In the genomic region with DNA sequence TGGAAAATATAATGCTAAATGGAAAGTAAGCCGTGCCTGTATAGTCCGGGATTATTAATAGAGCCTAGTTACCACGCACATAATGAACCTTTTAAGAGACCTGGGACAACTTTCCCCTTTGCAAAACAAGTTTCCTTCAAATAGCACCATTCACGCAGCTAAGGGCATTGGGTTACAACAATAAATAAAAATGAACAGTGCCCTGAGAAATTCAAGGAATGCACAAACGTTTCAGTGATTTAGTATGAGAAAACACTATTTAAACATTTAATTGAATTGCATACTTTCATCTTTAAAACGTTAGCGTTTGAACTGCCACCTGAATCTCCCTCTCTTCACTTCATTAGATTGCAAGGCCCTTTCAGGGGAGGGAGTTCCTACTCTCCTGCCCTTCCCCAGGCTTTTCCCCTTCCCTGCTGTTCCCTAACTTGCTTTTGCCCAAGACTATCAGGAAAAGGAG, we compare ENCODE assay signal across 1 cellular context.
TF ChIP-seq lines count a peak whose summit lies in the region.

No MANE protein-coding gene starts in this region.

TF ChIP-seq in HEK293, 187 proteins besides CTCF, POLR2A, EP300 and RAD21 (continued from another document):
- TF ChIP-seq, protein P1, sequence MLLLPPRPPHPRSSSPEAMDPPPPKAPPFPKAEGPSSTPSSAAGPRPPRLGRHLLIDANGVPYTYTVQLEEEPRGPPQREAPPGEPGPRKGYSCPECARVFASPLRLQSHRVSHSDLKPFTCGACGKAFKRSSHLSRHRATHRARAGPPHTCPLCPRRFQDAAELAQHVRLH (tag by site-specific recombination; IDR thresholded peaks at IDR 0.05) = no peak
- no peak for TF ChIP-seq REPIN1 (tag by site-specific recombination; IDR thresholded peaks at IDR 0.05; ENCODE audit: low read depth)
- TF ChIP-seq ZNF585B (tag by site-specific recombination; IDR thresholded peaks at IDR 0.05) = no peak
- 0 out of 2 replicates have a peak, but pooled peaks have one; percentile 19 for TF ChIP-seq ZNF600 (tag by site-specific recombination; IDR thresholded peaks at IDR 0.05)
- peak; percentile 55 for TF ChIP-seq ZBTB48 (tag by site-specific recombination; IDR thresholded peaks at IDR 0.05)
- TF ChIP-seq SCRT1 (tag by site-specific recombination; IDR thresholded peaks at IDR 0.05; ENCODE audit: borderline replicate concordance) = no peak
- TF ChIP-seq, protein P2, sequence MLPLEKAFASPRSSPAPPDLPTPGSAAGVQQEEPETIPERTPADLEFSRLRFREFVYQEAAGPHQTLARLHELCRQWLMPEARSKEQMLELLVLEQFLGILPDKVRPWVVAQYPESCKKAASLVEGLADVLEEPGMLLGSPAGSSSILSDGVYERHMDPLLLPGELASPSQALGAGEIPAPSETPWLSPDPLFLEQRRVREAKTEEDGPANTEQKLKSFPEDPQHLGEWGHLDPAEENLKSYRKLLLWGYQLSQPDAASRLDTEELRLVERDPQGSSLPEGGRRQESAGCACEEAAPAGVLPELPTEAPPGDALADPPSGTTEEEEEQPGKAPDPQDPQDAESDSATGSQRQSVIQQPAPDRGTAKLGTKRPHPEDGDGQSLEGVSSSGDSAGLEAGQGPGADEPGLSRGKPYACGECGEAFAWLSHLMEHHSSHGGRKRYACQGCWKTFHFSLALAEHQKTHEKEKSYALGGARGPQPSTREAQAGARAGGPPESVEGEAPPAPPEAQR (tag by site-specific recombination; IDR thresholded peaks at IDR 0.05) = no peak
- TF ChIP-seq PRDM1 (tag by site-specific recombination; IDR thresholded peaks at IDR 0.05) = peak; percentile 71
- TF ChIP-seq WT1 (tag by site-specific recombination; IDR thresholded peaks at IDR 0.05) = 0 out of 2 replicates have a peak, but pooled peaks have one; percentile 21
- peak; percentile 89 for TF ChIP-seq ZNF341 (tag by site-specific recombination; IDR thresholded peaks at IDR 0.05; ENCODE audit: low read depth)
- TF ChIP-seq IKZF3 (tag by site-specific recombination; IDR thresholded peaks at IDR 0.05) = peak; percentile 56; the same call in 1 of the 2 replicates
